Comparison of ENCODE assay signal across 11 cellular contexts in the genomic region with DNA sequence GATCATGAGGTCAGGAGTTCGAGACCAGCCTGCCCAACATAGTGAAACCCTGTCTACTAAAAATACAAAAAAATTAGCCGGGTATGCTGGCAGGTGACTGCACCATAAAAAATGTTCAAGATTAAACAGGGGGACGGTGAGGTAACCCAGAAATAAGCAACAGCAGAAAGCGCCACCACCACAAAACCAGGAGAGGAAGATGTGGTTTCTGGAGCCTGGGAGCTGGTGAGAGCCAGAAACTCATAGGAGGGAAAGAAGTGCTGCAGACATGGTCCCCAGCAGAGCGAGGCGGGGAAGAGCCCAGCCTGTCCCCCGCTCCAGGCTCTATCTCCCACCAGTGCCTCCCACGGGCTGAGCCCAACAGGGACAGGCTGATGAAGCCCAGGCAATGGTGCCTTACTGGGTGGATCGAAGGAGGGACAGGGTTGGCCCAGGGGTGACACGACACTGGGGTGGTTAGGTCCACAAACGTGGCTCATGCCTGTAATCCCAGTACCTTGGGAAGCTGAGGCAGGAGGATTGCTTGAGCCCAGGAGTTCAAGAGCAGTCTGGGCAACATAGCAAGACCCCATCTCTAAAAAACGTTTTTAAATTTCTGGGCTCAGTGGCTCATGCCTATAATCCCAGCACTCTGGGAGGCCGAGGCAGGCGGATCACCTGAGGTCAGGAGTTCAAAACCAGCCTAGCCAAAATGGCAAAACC. TPM values are rescaled to one million over a fixed set of nuclear protein-coding genes. Genes with fewer than 3 reads are reported as not detected.
A peak's percentile ranks its signal among the peaks of the same experiment; 100 is the strongest.
DNase-seq lines count a peak whose midpoint lies in the region; ATAC-seq, FAIRE-seq and TF ChIP-seq lines count a peak whose summit lies in the region.
"Had no signal": no experiment of that assay in that cellular context is flagged by ENCODE, and none has a peak within 500 bp of the region (broad histone marks: within the 10 kb centered on the region; RNA-seq: fewer than 3 reads in every experiment).

No MANE protein-coding gene starts in this region.

- no peak for FAIRE-seq in frontal cortex (lab: Jason Lieb, UNC)

- TF ChIP-seq CTCF in right atrium auricular region (IDR thresholded peaks at IDR 0.05) (no peak), brain (conservative IDR thresholded peaks at IDR 0.05) (no peak), mesothelial cell of epicardium (IDR thresholded peaks at IDR 0.05; ENCODE audit: unreplicated experiment) (no peak)

- H3K36me3 Mint-ChIP-seq in brain, result peaks cover 28% of the 10 kb centered on the region
- peaks cover 13% of the 10 kb centered on the region for H3K36me3 Mint-ChIP-seq in mesothelial cell of epicardium

- no peak for ATAC-seq in left ventricle myocardium superior
- ATAC-seq in GM21390 (IDR thresholded peaks at IDR 0.05; ENCODE audit: unreplicated experiment), result no peak
- ATAC-seq in HG03457 (IDR thresholded peaks at IDR 0.05; ENCODE audit: unreplicated experiment), result no peak
- no peak for ATAC-seq in GM21619 (IDR thresholded peaks at IDR 0.05; ENCODE audit: unreplicated experiment)

- peaks cover 0 to 45% of the 10 kb centered on the region in 2 donors for H3K4me1 ChIP-seq in right atrium auricular region

- peaks cover 7% of the 10 kb centered on the region for H3K36me3 ChIP-seq in right atrium auricular region

- no peaks in the 10 kb centered on the region for H3K9me3 ChIP-seq in right atrium auricular region

- peak overlapping the region in 4 of 5 experiments; percentile 55 to 90 (median 86) for H3K4me3 Mint-ChIP-seq in brain
- H3K4me3 Mint-ChIP-seq in mesothelial cell of epicardium, result peak overlapping the region; percentile 8

- H3K9me3 Mint-ChIP-seq in brain (no peaks in the 10 kb centered on the region), mesothelial cell of epicardium (no peaks in the 10 kb centered on the region)

- H3K27me3 Mint-ChIP-seq in brain, result no peaks in the 10 kb centered on the region
- H3K27me3 Mint-ChIP-seq in mesothelial cell of epicardium (ENCODE audit: low read depth), result no peaks in the 10 kb centered on the region

- H3K4me1 Mint-ChIP-seq in brain (peaks cover 37% of the 10 kb centered on the region), mesothelial cell of epicardium (peaks cover 18% of the 10 kb centered on the region)

- H3K27ac ChIP-seq in right atrium auricular region, result peak overlapping the region; percentile 96 to 98

- no peaks in the 10 kb centered on the region for H3K27me3 ChIP-seq in right atrium auricular region

- H3K27ac Mint-ChIP-seq in brain (peak overlapping the region; percentile 16 to 99 (median 78)), mesothelial cell of epicardium (peak overlapping the region; percentile 47)

- intact Hi-C loops in left ventricle myocardium superior (cut with micrococcal nuclease), result loop anchor here (5.0 kb wide), 1 partner anchor 66 kb away; no protein-coding TSS in a partner anchor

- no peak for DNase-seq in right atrium auricular region (ENCODE audit: low spot score)
- DNase-seq in left ventricle myocardium superior, result no peak
- no peak for DNase-seq in mesothelial cell of epicardium (ENCODE audit: low spot score in 2 of 2, unreplicated experiment in 2 of 2)
- no peak for DNase-seq in frontal cortex (ENCODE audit: low spot score in 2 of 2)
- DNase-seq: DND-41, NCI-H187, trophoblast cell had no signal

- no peak overlapping the region for H3K4me3 ChIP-seq in right atrium auricular region

RNA-seq across cellular contexts. Expression of gene SPC24, which starts 19.0 kb away (rescaled TPM):
- total RNA-seq in right atrium auricular region (1 to 10 TPM; 1.2 to 5.7 TPM), left ventricle myocardium superior (8.1 TPM), mesothelial cell of epicardium (16.3 to 22.0 TPM (median 20.6 TPM) in 3 replicates), frontal cortex (6.9 TPM)
- polyA plus RNA-seq in brain (ENCODE audit: insufficient read depth, low read depth, low replicate concordance), result 15.0 TPM

RNA-seq across cellular contexts. Expression of gene LDLR, which starts 47.3 kb away (rescaled TPM):
- total RNA-seq in right atrium auricular region, result 10 to 100 TPM; 13.8 to 15.9 TPM
- 8.2 TPM for total RNA-seq in left ventricle myocardium superior
- 11.7 TPM for polyA plus RNA-seq in brain (ENCODE audit: insufficient read depth, low read depth, low replicate concordance)
- total RNA-seq in mesothelial cell of epicardium, result 89.5 to 99.2 TPM (median 95.1 TPM) in 3 replicates
- 28.5 TPM for total RNA-seq in frontal cortex
